In genomic region chr11:12961615-12962014, GRCh38 we compare ENCODE assay signal across 13 cellular contexts. TPM values are rescaled to one million over a fixed set of nuclear protein-coding genes. Genes with fewer than 3 reads are reported as not detected.
DNase-seq lines count a peak whose midpoint lies in the region; ATAC-seq and TF ChIP-seq lines count a peak whose summit lies in the region.
"Had no signal": no experiment of that assay in that cellular context is flagged by ENCODE, and none has a peak within 500 bp of the region (broad histone marks: within the 10 kb centered on the region; RNA-seq: fewer than 3 reads in every experiment).

No MANE protein-coding gene starts in this region.

- no peaks in the 10 kb centered on the region for H3K36me3 ChIP-seq in RWPE2 (ENCODE audit: low read depth)
- H3K36me3 ChIP-seq: WERI-Rb-1 had no signal

- no peaks in the 10 kb centered on the region for H3K9me3 ChIP-seq in RWPE2 (ENCODE audit: severe bottlenecking)

- peak; percentile 40 for TF ChIP-seq CTCF in AG09309 (IDR thresholded peaks at IDR 0.05; ENCODE audit: control insufficient read depth, insufficient read depth, low read depth, low read length, missing control alignments)
- peak; percentile 48 for TF ChIP-seq CTCF in RWPE2 (IDR thresholded peaks at IDR 0.05; ENCODE audit: poor library complexity, severe bottlenecking)
- TF ChIP-seq CTCF in fibroblast of the aortic adventitia (IDR thresholded peaks at IDR 0.05; ENCODE audit: insufficient read depth, low read length), result peak; percentile 21
- no peak for TF ChIP-seq CTCF in GM13976 (IDR thresholded peaks at IDR 0.05; ENCODE audit: borderline replicate concordance, control extremely low read depth, extremely low read depth, insufficient read depth, missing control alignments)

- in situ Hi-C loops in GM13976 (cut with MboI; ENCODE audit: low sequenced_read_pairs, unreplicated experiment), result loop anchor here (10.0 to 25.0 kb wide), 2 partner anchors 213 to 376 kb away; no protein-coding TSS in a partner anchor

- H3K27me3 ChIP-seq in RWPE2 (ENCODE audit: insufficient read depth, poor library complexity, severe bottlenecking), result no peaks in the 10 kb centered on the region

- H3K4me1 ChIP-seq in RWPE2 (ENCODE audit: insufficient read depth, poor library complexity, severe bottlenecking), result no peaks in the 10 kb centered on the region

- no peak for DNase-seq in AG09309 (ENCODE audit: low read depth)
- DNase-seq in EH (ENCODE audit: low read depth), result peak; percentile 33
- DNase-seq in RWPE2 (ENCODE audit: low spot score), result no peak
- DNase-seq in fibroblast of the aortic adventitia (ENCODE audit: low read depth), result peak; percentile 46
- DNase-seq in activated T-cell treated with anti-CD3 and anti-CD28 coated beads for 4 hours, result no peak
- no peak for DNase-seq in GM13976 (ENCODE audit: low spot score)
- no peak for DNase-seq in stimulated activated CD4-positive, alpha-beta T cell treated with anti-CD3 and anti-CD28 coated beads, Interleukin-4, amount 100 ng/mL, for 1 hour
- DNase-seq in NCI-H1048 (lab: John Stamatoyannopoulos, UW), result no peak
- DNase-seq: activated naive CD4-positive, alpha-beta T cell; NCI-H1930; stimulated activated naive CD8-positive, alpha-beta T cell treated with anti-CD3 and anti-CD28 coated beads, Interleukin-15, amount 100 ng/mL, for 72 hours; WERI-Rb-1 had no signal

- no peak overlapping the region for H3K4me3 ChIP-seq in AG09309 (ENCODE audit: control insufficient read depth, low read depth, low read length)
- no peak overlapping the region for H3K4me3 ChIP-seq in RWPE2 (ENCODE audit: severe bottlenecking)
- no peak overlapping the region for H3K4me3 ChIP-seq in fibroblast of the aortic adventitia (ENCODE audit: low read depth, low read length)

- no peak overlapping the region for H3K27ac ChIP-seq in RWPE2 (ENCODE audit: poor library complexity, severe bottlenecking)
- H3K27ac ChIP-seq: epithelial cell of prostate, WERI-Rb-1 had no signal

- no peak for ATAC-seq in RWPE2 (ENCODE audit: low read depth)
- ATAC-seq: stimulated activated naive CD8-positive, alpha-beta T cell treated with anti-CD3 and anti-CD28 coated beads, Interleukin-15, amount 100 ng/mL, for 72 hours had no signal

RNA-seq across cellular contexts. Expression of gene RASSF10, which starts 47.5 kb away (rescaled TPM):
- not detected in 2 replicates for total RNA-seq in fibroblast of the aortic adventitia (ENCODE audit: low replicate concordance)

Comparison
In these comparisons a context has a peak if more than half of its experiments do, and no peak if none do; other contexts are left out.
1. DNase-seq: peak in EH (single experiment) and fibroblast of the aortic adventitia (single experiment); none in AG09309 (single experiment), RWPE2 (single experiment), activated T-cell treated with anti-CD3 and anti-CD28 coated beads for 4 hours (single experiment), GM13976 (single experiment), stimulated activated CD4-positive, alpha-beta T cell treated with anti-CD3 and anti-CD28 coated beads, Interleukin-4, amount 100 ng/mL, for 1 hour (single experiment) and NCI-H1048 (single experiment).